Comparison of ENCODE assay signal across 8 cellular contexts in genomic region chr11:613369-613968, GRCh38. TPM values are rescaled to one million over a fixed set of nuclear protein-coding genes. Genes with fewer than 3 reads are reported as not detected.
DNase-seq lines count a peak whose midpoint lies in the region; ATAC-seq and TF ChIP-seq lines count a peak whose summit lies in the region.

No MANE protein-coding gene starts in this region.

- H3K4me1 Mint-ChIP-seq in CD8-positive, alpha-beta memory T cell, result peaks cover 0 to 29% (median 10%) of the 10 kb centered on the region in 3 donors
- peaks cover 25% of the 10 kb centered on the region for H3K4me1 Mint-ChIP-seq in activated B cell treated with CpG ODN at 0.5 μM for 24 hours

- peak overlapping the region in 7 of 8 donors; percentile 37 to 92 (median 78) for H3K27ac Mint-ChIP-seq in CD8-positive, alpha-beta memory T cell
- no peak overlapping the region for H3K27ac Mint-ChIP-seq in activated B cell treated with CpG ODN at 0.5 μM for 24 hours

- H3K4me3 ChIP-seq in CD8-positive, alpha-beta memory T cell (ENCODE audit: low read length), result no peak overlapping the region
- no peak overlapping the region for H3K4me3 ChIP-seq in cardiac fibroblast (replicated peaks in 1 of 2; ENCODE audit: low read depth in 2 of 2, low read length in 2 of 2)
- peak overlapping the region; percentile 82 for H3K4me3 ChIP-seq in lower lobe of right lung

- TF ChIP-seq CTCF in activated B cell treated with CpG ODN at 0.5 μM for 24 hours (IDR thresholded peaks at IDR 0.05), result no peak
- no peak for TF ChIP-seq CTCF in cardiac fibroblast (IDR thresholded peaks at IDR 0.05; ENCODE audit: low read depth, low read length)
- no peak for TF ChIP-seq CTCF in lower lobe of right lung (IDR thresholded peaks at IDR 0.05)

- peaks cover 26% of the 10 kb centered on the region for H3K36me3 ChIP-seq in CD8-positive, alpha-beta memory T cell (ENCODE audit: insufficient read depth, low read length)
- peaks cover 67% of the 10 kb centered on the region for H3K36me3 ChIP-seq in lower lobe of right lung

- intact Hi-C loops in activated B cell treated with CpG ODN at 0.5 μM for 24 hours (cut with micrococcal nuclease), result loop anchor here (10.0 kb wide), 1 partner anchor 1241 kb away; the partner anchor contains the start of gene LSP1
- intact Hi-C loops in lower lobe of right lung (cut with DNase I), result no loop called here

- CTCF ChIA-PET in CD8-positive, alpha-beta memory T cell (lab: Charles Lee), result interaction anchor here (0.9 to 1.8 kb wide), 4 partner anchors 11 to 152 kb away, joined by 3 to 9 read pairs (median 4); no protein-coding TSS in a partner anchor
- CTCF ChIA-PET in activated B cell treated with CpG ODN at 0.5 μM for 24 hours (lab: Charles Lee), result no interaction called here

- H3K27me3 ChIP-seq in CD8-positive, alpha-beta memory T cell (ENCODE audit: insufficient read depth, low read length, poor library complexity, severe bottlenecking), result no peaks in the 10 kb centered on the region
- no peaks in the 10 kb centered on the region for H3K27me3 ChIP-seq in lower lobe of right lung (ENCODE audit: low read depth)

- DNase-seq in CD8-positive, alpha-beta memory T cell, result peak; percentile 42 to 90 (median 79)
- DNase-seq in LoVo (ENCODE audit: low spot score) (peak; percentile 11), activated B cell treated with CpG ODN at 0.5 μM for 24 hours (no peak), cardiac fibroblast (ENCODE audit: low read depth in 2 of 2) (peak; percentile 34 to 57), lower lobe of right lung (peak; percentile 89)
- peak; percentile 86 for DNase-seq in stimulated activated CD8-positive, alpha-beta memory T cell treated with anti-CD3 and anti-CD28 coated beads, Interleukin-4, amount 100 ng/mL, for 48 hours

- no peaks in the 10 kb centered on the region for H3K9me3 Mint-ChIP-seq in CD8-positive, alpha-beta memory T cell
- no peaks in the 10 kb centered on the region for H3K9me3 Mint-ChIP-seq in activated B cell treated with CpG ODN at 0.5 μM for 24 hours

- H3K4me3 Mint-ChIP-seq in CD8-positive, alpha-beta memory T cell, result peak overlapping the region in 2 of 7 donors; percentile 75 to 80
- H3K4me3 Mint-ChIP-seq in activated B cell treated with CpG ODN at 0.5 μM for 24 hours, result no peak overlapping the region

- peak overlapping the region; percentile 57 for H3K27ac ChIP-seq in CD8-positive, alpha-beta memory T cell (ENCODE audit: low read depth, low read length)
- H3K27ac ChIP-seq in lower lobe of right lung, result peak overlapping the region; percentile 97

- no peaks in the 10 kb centered on the region for H3K9me3 ChIP-seq in CD8-positive, alpha-beta memory T cell (ENCODE audit: low read length)
- H3K9me3 ChIP-seq in lower lobe of right lung, result no peaks in the 10 kb centered on the region

- peaks cover 18% of the 10 kb centered on the region for H3K4me1 ChIP-seq in CD8-positive, alpha-beta memory T cell (ENCODE audit: insufficient read depth, low read length)
- peaks cover 34% of the 10 kb centered on the region for H3K4me1 ChIP-seq in lower lobe of right lung

- no peaks in the 10 kb centered on the region for H3K27me3 Mint-ChIP-seq in CD8-positive, alpha-beta memory T cell
- H3K27me3 Mint-ChIP-seq in activated B cell treated with CpG ODN at 0.5 μM for 24 hours, result no peaks in the 10 kb centered on the region

- POLR2A ChIA-PET in CD8-positive, alpha-beta memory T cell (lab: Charles Lee), result interaction anchor here (0.7 to 1.2 kb wide), 3 partner anchors 37 to 113 kb away, joined by 3 to 6 read pairs (median 4); partner anchors contain the start of genes PHRF1 and RNH1
- POLR2A ChIA-PET in activated B cell treated with CpG ODN at 0.5 μM for 24 hours (lab: Charles Lee), result interaction anchor here (0.6 to 3.8 kb wide), 7 partner anchors 38 to 1428 kb away, joined by 3 to 26 read pairs (median 5); partner anchors contain the start of genes DEAF1, LRRC56, PNPLA2 and TMEM80

- peaks cover 0 to 52% (median 2%) of the 10 kb centered on the region in 3 donors for H3K36me3 Mint-ChIP-seq in CD8-positive, alpha-beta memory T cell
- H3K36me3 Mint-ChIP-seq in activated B cell treated with CpG ODN at 0.5 μM for 24 hours (ENCODE audit: low read depth), result peaks cover 40% of the 10 kb centered on the region

- ATAC-seq in activated B cell treated with CpG ODN at 0.5 μM for 24 hours (ENCODE audit: low read depth) (peak; percentile 2), lower lobe of right lung (peak; percentile 26 to 28), GM21447 (IDR thresholded peaks at IDR 0.05; ENCODE audit: unreplicated experiment) (no peak), HG03139 (IDR thresholded peaks at IDR 0.05; ENCODE audit: unreplicated experiment) (no peak)

RNA-seq across cellular contexts. Expression of gene IRF7, which starts 2.3 kb away (rescaled TPM):
- 10 to 100 TPM; 16.4 to 18.0 TPM for total RNA-seq in CD8-positive, alpha-beta memory T cell
- polyA plus RNA-seq in CD8-positive, alpha-beta memory T cell, result 38.6 TPM
- total RNA-seq in activated B cell treated with CpG ODN at 0.5 μM for 24 hours (74.1 and 75.5 TPM in 2 replicates), lower lobe of right lung (84.8 TPM)

RNA-seq across cellular contexts. Expression of gene CDHR5, which starts 11.3 kb away (rescaled TPM):
- total RNA-seq in CD8-positive, alpha-beta memory T cell, result not detected
- polyA plus RNA-seq in CD8-positive, alpha-beta memory T cell, result not detected
- total RNA-seq in activated B cell treated with CpG ODN at 0.5 μM for 24 hours (not detected in 2 replicates), lower lobe of right lung (not detected)

RNA-seq across cellular contexts. Expression of gene SCT, which starts 13.5 kb away (rescaled TPM):
- total RNA-seq in CD8-positive, alpha-beta memory T cell, result not detected
- not detected for polyA plus RNA-seq in CD8-positive, alpha-beta memory T cell
- total RNA-seq in activated B cell treated with CpG ODN at 0.5 μM for 24 hours (not detected in 2 replicates), lower lobe of right lung (not detected)

RNA-seq across cellular contexts. Expression of gene DRD4, which starts 23.6 kb away (rescaled TPM):
- under 1 TPM; 0.22 to 0.31 TPM for total RNA-seq in CD8-positive, alpha-beta memory T cell
- polyA plus RNA-seq in CD8-positive, alpha-beta memory T cell, result not detected
- total RNA-seq in activated B cell treated with CpG ODN at 0.5 μM for 24 hours, result 0.42 and 0.49 TPM in 2 replicates
- total RNA-seq in lower lobe of right lung, result 1.3 TPM

RNA-seq across cellular contexts. Expression of gene PHRF1, which starts 37.2 kb away (rescaled TPM):
- 10 to 100 TPM; 47.3 to 49.8 TPM for total RNA-seq in CD8-positive, alpha-beta memory T cell
- 17.7 TPM for polyA plus RNA-seq in CD8-positive, alpha-beta memory T cell
- total RNA-seq in activated B cell treated with CpG ODN at 0.5 μM for 24 hours, result 42.7 and 49.6 TPM in 2 replicates
- 31.5 TPM for total RNA-seq in lower lobe of right lung

Comparison
In these comparisons a context has a peak if more than half of its experiments do, and no peak if none do; other contexts are left out.
1. ATAC-seq: peak in activated B cell treated with CpG ODN at 0.5 μM for 24 hours (single experiment) and lower lobe of right lung (2 of 2); none in GM21447 (single experiment) and HG03139 (single experiment).